Comparison of ENCODE assay signal across 13 cellular contexts in the genomic region with DNA sequence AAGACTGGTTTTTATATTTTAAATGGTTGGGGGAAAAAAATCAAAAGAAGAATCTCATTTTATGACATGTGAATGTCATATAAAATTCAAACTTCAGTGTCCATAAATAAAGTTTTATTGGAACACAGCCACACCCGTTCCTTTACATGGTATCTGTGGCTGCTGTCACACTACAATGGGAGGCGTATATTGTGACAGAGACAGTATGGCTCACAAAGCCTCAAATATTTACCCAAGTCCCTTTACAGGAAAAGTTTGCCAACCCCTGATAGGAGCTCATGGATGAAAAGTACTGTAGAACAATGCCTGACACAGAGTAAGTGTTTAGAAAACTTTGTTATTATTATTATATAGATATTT. TPM values are rescaled to one million over a fixed set of nuclear protein-coding genes. Genes with fewer than 3 reads are reported as not detected.
DNase-seq lines count a peak whose midpoint lies in the region; ATAC-seq, FAIRE-seq and TF ChIP-seq lines count a peak whose summit lies in the region.
"Had no signal": no experiment of that assay in that cellular context is flagged by ENCODE, and none has a peak within 500 bp of the region (broad histone marks: within the 10 kb centered on the region; RNA-seq: fewer than 3 reads in every experiment).

No MANE protein-coding gene starts in this region.

- no peak for TF ChIP-seq POLR2A in A549 (IDR thresholded peaks at IDR 0.05; ENCODE audit: low read length)

- H3K9me3 ChIP-seq in A549 (no peaks in the 10 kb centered on the region), neuronal stem cell (replicated peaks in 1 of 2; ENCODE audit: control insufficient read depth in 2 of 2, insufficient read depth in 1 of 2, low read depth in 1 of 2, low read length in 2 of 2) (no peaks in the 10 kb centered on the region)
- H3K9me3 ChIP-seq: MG63 had no signal

- H2BK15ac ChIP-seq in neuronal stem cell (ENCODE audit: low read length) = no peak overlapping the region

- H3K18ac ChIP-seq in neuronal stem cell (ENCODE audit: low read length) = no peak overlapping the region

- no peak overlapping the region for H2AFZ ChIP-seq in neuronal stem cell (ENCODE audit: low read length)

- no peak overlapping the region for H3K14ac ChIP-seq in neuronal stem cell (ENCODE audit: low read length)

- H2AK5ac ChIP-seq in neuronal stem cell (ENCODE audit: low read depth, low read length) = no peak overlapping the region

- no peaks in the 10 kb centered on the region for H3K27me3 Mint-ChIP-seq in effector memory CD8-positive, alpha-beta T cell
- H3K27me3 Mint-ChIP-seq in natural killer cell treated with Interleukin-12 subunit alpha and Interleukin-12 subunit beta and Interleukin-15 and Interleukin-18, amount 100 ng/mL, for 72 hours = no peaks in the 10 kb centered on the region

- CTCF ChIA-PET in A549 (lab: Yijun Ruan, JAX) = interaction anchor here (1.1 to 8.7 kb wide), 10 partner anchors 60 to 182 kb away, joined by 3 to 131 read pairs (median 4); partner anchors contain the start of gene RPL26L1

- no peaks in the 10 kb centered on the region for H3K9me3 Mint-ChIP-seq in effector memory CD8-positive, alpha-beta T cell
- no peaks in the 10 kb centered on the region for H3K9me3 Mint-ChIP-seq in natural killer cell treated with Interleukin-12 subunit alpha and Interleukin-12 subunit beta and Interleukin-15 and Interleukin-18, amount 100 ng/mL, for 72 hours

- no peak overlapping the region for H2BK12ac ChIP-seq in neuronal stem cell (ENCODE audit: low read length)

- H3K4ac ChIP-seq in neuronal stem cell (ENCODE audit: low read length) = no peak overlapping the region

- H3K79me1 ChIP-seq in neuronal stem cell (ENCODE audit: low read depth, low read length) = no peaks in the 10 kb centered on the region

- no peak overlapping the region for H2BK120ac ChIP-seq in neuronal stem cell (ENCODE audit: low read depth, low read length)

- H3K9ac ChIP-seq in neuronal stem cell (ENCODE audit: low read depth, low read length, poor library complexity) = no peak overlapping the region

- 41% methylated on average over 2 of the region's 2 CpGs for WGBS in A549 (ENCODE audit: missing lambda C conversion rate)
- WGBS in neuronal stem cell (ENCODE audit: extremely low coverage in 2 of 2, insufficient read length in 2 of 2, insufficient replicate concordance in 1 of 2), 2 donors = no CpG with 5 or more reads among the region's 2 CpGs

- no peak overlapping the region for H4K8ac ChIP-seq in neuronal stem cell (ENCODE audit: low read depth, low read length)

- peaks cover 0 to 4% (median 0%) of the 10 kb centered on the region in 3 experiments for H3K27me3 ChIP-seq in neuronal stem cell (ENCODE audit: control insufficient read depth in 3 of 3, insufficient read depth in 3 of 3, low read depth in 1 of 3, low read length in 3 of 3)
- H3K27me3 ChIP-seq: MG63 had no signal

- H3K27ac ChIP-seq in A549 (peak overlapping the region; percentile 97 to 100), neuronal stem cell (replicated peaks; ENCODE audit: low read length) (no peak overlapping the region)

- TF ChIP-seq CTCF in A549 (IDR thresholded peaks at IDR 0.05) = no peak

- H3K4me1 ChIP-seq in A549 (peaks cover 85% of the 10 kb centered on the region), neuronal stem cell (ENCODE audit: control insufficient read depth in 2 of 2, insufficient read depth in 1 of 2, low read depth in 1 of 2, low read length in 2 of 2) (peaks cover 2 to 13% of the 10 kb centered on the region in 2 donors)

- H2BK5ac ChIP-seq in neuronal stem cell (ENCODE audit: low read length) = no peak overlapping the region

- H3K23ac ChIP-seq in neuronal stem cell (ENCODE audit: low read depth, low read length, poor library complexity) = no peak overlapping the region

- no peak overlapping the region for H3K4me3 Mint-ChIP-seq in effector memory CD8-positive, alpha-beta T cell
- H3K4me3 Mint-ChIP-seq in natural killer cell treated with Interleukin-12 subunit alpha and Interleukin-12 subunit beta and Interleukin-15 and Interleukin-18, amount 100 ng/mL, for 72 hours = peak overlapping the region; percentile 53

- ATAC-seq in A549 (no peak), HG03097 (IDR thresholded peaks at IDR 0.05; ENCODE audit: low FRiP score, unreplicated experiment) (no peak)
- no peak for ATAC-seq in effector memory CD8-positive, alpha-beta T cell (replicated peaks)
- no peak for ATAC-seq in natural killer cell treated with Interleukin-12 subunit alpha and Interleukin-12 subunit beta and Interleukin-15 and Interleukin-18, amount 100 ng/mL, for 72 hours

- FAIRE-seq in A549 (lab: Jason Lieb, UNC) (no peak), frontal cortex (lab: Jason Lieb, UNC) (no peak)
- FAIRE-seq: G401.6, TTC549 had no signal

- H3K36me3 ChIP-seq in neuronal stem cell (replicated peaks in 1 of 2; ENCODE audit: control insufficient read depth in 2 of 2, insufficient read depth in 2 of 2, low read length in 2 of 2) = no peaks in the 10 kb centered on the region
- H3K36me3 ChIP-seq: MG63 had no signal

- no peak for TF ChIP-seq RAD21 in A549 (conservative IDR thresholded peaks at IDR 0.05 in 1 of 2, IDR thresholded peaks at IDR 0.05 in 1 of 2)

- DNase-seq in A549 (ENCODE audit: low read depth in 1 of 2, low spot score in 1 of 2) = peak in 1 of 2 experiments; percentile 61
- peak; percentile 15 for DNase-seq in NCI-H69 (lab: John Stamatoyannopoulos, UW)
- no peak for DNase-seq in effector memory CD8-positive, alpha-beta T cell
- no peak for DNase-seq in natural killer cell treated with Interleukin-12 subunit alpha and Interleukin-12 subunit beta and Interleukin-15 and Interleukin-18, amount 100 ng/mL, for 72 hours (ENCODE audit: low spot score)
- no peak for DNase-seq in neuronal stem cell (ENCODE audit: low spot score)
- DNase-seq in NCI-H524 treated with DMSO at 0.1 percent for 48 hours (lab: John Stamatoyannopoulos, UW) = no peak
- DNase-seq in frontal cortex (ENCODE audit: low spot score in 2 of 2) = no peak
- DNase-seq: activated T-cell treated with anti-CD3 and anti-CD28 coated beads for 4 hours, NCI-H446 had no signal

- no peak overlapping the region for H3K4me3 ChIP-seq in A549
- H3K4me3 ChIP-seq in neuronal stem cell (ENCODE audit: low read length in 2 of 2) = no peak overlapping the region
- H3K4me3 ChIP-seq: MG63 had no signal

- peak overlapping the region; percentile 97 for H3K4me2 ChIP-seq in A549
- no peak overlapping the region for H3K4me2 ChIP-seq in neuronal stem cell (ENCODE audit: insufficient read depth, low read length, poor library complexity, severe bottlenecking)

- TF ChIP-seq EP300 in A549 (IDR thresholded peaks at IDR 0.05) = no peak

- peaks cover 24% of the 10 kb centered on the region for H3K36me3 Mint-ChIP-seq in effector memory CD8-positive, alpha-beta T cell (ENCODE audit: insufficient read depth)
- no peaks in the 10 kb centered on the region for H3K36me3 Mint-ChIP-seq in natural killer cell treated with Interleukin-12 subunit alpha and Interleukin-12 subunit beta and Interleukin-15 and Interleukin-18, amount 100 ng/mL, for 72 hours

- peak overlapping the region; percentile 91 to 97 for H3K27ac Mint-ChIP-seq in effector memory CD8-positive, alpha-beta T cell
- peak overlapping the region; percentile 92 to 97 for H3K27ac Mint-ChIP-seq in natural killer cell treated with Interleukin-12 subunit alpha and Interleukin-12 subunit beta and Interleukin-15 and Interleukin-18, amount 100 ng/mL, for 72 hours

- POLR2A ChIA-PET in A549 (lab: Yijun Ruan, JAX) = interaction anchor here (1.0 to 1.7 kb wide), 4 partner anchors 9 to 183 kb away, joined by 3 to 7 read pairs (median 4); partner anchors contain the start of gene RPL26L1

- H4K91ac ChIP-seq in neuronal stem cell (ENCODE audit: low read depth, low read length, poor library complexity) = no peak overlapping the region

- peaks cover 25 to 43% of the 10 kb centered on the region in 2 donors for H3K4me1 Mint-ChIP-seq in effector memory CD8-positive, alpha-beta T cell (ENCODE audit: low read depth in 2 of 2)
- H3K4me1 Mint-ChIP-seq in natural killer cell treated with Interleukin-12 subunit alpha and Interleukin-12 subunit beta and Interleukin-15 and Interleukin-18, amount 100 ng/mL, for 72 hours (ENCODE audit: low read depth in 2 of 2) = peaks cover 58 to 60% of the 10 kb centered on the region in 2 donors

TF ChIP-seq in A549, 52 proteins besides CTCF, POLR2A, EP300 and RAD21 (continues in another document):
- TF ChIP-seq CHD2 (IDR thresholded peaks at IDR 0.05; ENCODE audit: low read length, partially characterized antibody) (no peak), E2F6 (IDR thresholded peaks at IDR 0.05; ENCODE audit: borderline replicate concordance, low read depth) (no peak), FOSB (CRISPR knock-in tag; IDR thresholded peaks at IDR 0.05) (no peak), BHLHE40 (IDR thresholded peaks at IDR 0.05; ENCODE audit: low read depth, low read length) (no peak), HOXB5 (CRISPR knock-in tag; IDR thresholded peaks at IDR 0.05) (peak; percentile 27; the same call in 1 of the 2 replicates), CBX8 (IDR thresholded peaks at IDR 0.05) (no peak)

RNA-seq across cellular contexts. Expression of gene DUSP1, which starts 5.2 kb away (rescaled TPM):
- polyA plus RNA-seq in A549 (2011; rRNA removed) = 525 and 594 TPM in 2 replicates
- 540 and 757 TPM in 2 replicates for polyA plus RNA-seq in A549 (2012; cell fraction: cytosol; rRNA removed)
- 1,192 and 1,375 TPM in 2 replicates for polyA plus RNA-seq in A549 (2012; cell fraction: nucleus; rRNA removed)
- 191 to 207 TPM (median 203 TPM) in 3 replicates for polyA plus RNA-seq in A549 (2017; fragmentation: RNase III; extraction: RNeasy Plus Mini Kit Qiagen cat#74134 plus additional on column Dnase treatment)
- polyA minus RNA-seq in A549 (2011; rRNA and poly(A)+ RNA removed) = 620 and 630 TPM in 2 replicates
- total RNA-seq in natural killer cell treated with Interleukin-12 subunit alpha and Interleukin-12 subunit beta and Interleukin-15 and Interleukin-18, amount 100 ng/mL, for 72 hours = 10 to 100 TPM; 12.4 to 13.6 TPM
- 10.2 TPM for polyA plus RNA-seq in neuronal stem cell (2013, experiment 1 of 2)
- 10.0 TPM for polyA plus RNA-seq in neuronal stem cell (2013, experiment 2 of 2)
- 32.2 TPM for total RNA-seq in frontal cortex

RNA-seq across cellular contexts. Expression of gene ERGIC1, which starts 57.8 kb away (rescaled TPM):
- polyA plus RNA-seq in A549 (2011; rRNA removed) = 176 and 208 TPM in 2 replicates
- polyA plus RNA-seq in A549 (2012; cell fraction: cytosol; rRNA removed) = 184 and 254 TPM in 2 replicates
- 131 and 150 TPM in 2 replicates for polyA plus RNA-seq in A549 (2012; cell fraction: nucleus; rRNA removed)
- 289 to 322 TPM (median 304 TPM) in 3 replicates for polyA plus RNA-seq in A549 (2017; fragmentation: RNase III; extraction: RNeasy Plus Mini Kit Qiagen cat#74134 plus additional on column Dnase treatment)
- polyA minus RNA-seq in A549 (2011; rRNA and poly(A)+ RNA removed) = 418 and 510 TPM in 2 replicates
- 10 to 100 TPM; 50.8 to 51.4 TPM for total RNA-seq in natural killer cell treated with Interleukin-12 subunit alpha and Interleukin-12 subunit beta and Interleukin-15 and Interleukin-18, amount 100 ng/mL, for 72 hours
- 73.5 TPM for polyA plus RNA-seq in neuronal stem cell (2013, experiment 1 of 2)
- 73.3 TPM for polyA plus RNA-seq in neuronal stem cell (2013, experiment 2 of 2)
- total RNA-seq in frontal cortex = 33.0 TPM
